15 cellular contexts compared by ENCODE assay signal in the genomic region with DNA sequence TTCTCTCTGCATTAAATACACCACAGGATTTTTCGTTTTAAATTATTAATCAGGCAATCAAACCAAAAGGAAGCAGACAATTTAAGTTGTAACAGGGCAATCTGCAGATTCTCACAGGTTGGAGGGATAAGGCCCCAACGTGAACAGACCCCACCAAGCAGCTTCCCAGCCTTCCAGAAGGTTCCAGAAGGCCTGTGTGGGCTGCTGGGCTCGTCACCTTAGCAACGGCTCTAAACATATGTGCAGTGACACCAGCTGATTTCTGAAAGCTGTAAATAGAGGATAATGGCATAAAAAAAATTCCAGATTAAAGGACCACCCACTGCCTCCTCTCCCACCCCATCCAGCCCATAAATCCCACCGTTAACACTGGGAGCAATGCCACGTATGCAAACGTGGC.
DNase-seq lines count a peak whose midpoint lies in the region; ATAC-seq, FAIRE-seq and TF ChIP-seq lines count a peak whose summit lies in the region.
"Had no signal": no experiment of that assay in that cellular context is flagged by ENCODE, and none has a peak within 500 bp of the region (broad histone marks: within the 10 kb centered on the region; RNA-seq: fewer than 3 reads in every experiment).

No MANE protein-coding gene starts in this region.

- ATAC-seq in CD4-positive, alpha-beta T cell (ENCODE audit: poor library complexity), result no peak
- ATAC-seq in K562, result no peak
- no peak for ATAC-seq in natural killer cell
- ATAC-seq: mucosa of descending colon had no signal

- no peak overlapping the region for H3K9ac ChIP-seq in K562 (ENCODE audit: insufficient read depth in 1 of 2, low read depth in 2 of 2, low read length in 2 of 2)

- POLR2A ChIA-PET in CD4-positive, alpha-beta T cell (lab: Charles Lee), result interaction anchor here (1.2 kb wide), 1 partner anchor 143 kb away, joined by 3 read pairs; no protein-coding TSS in a partner anchor
- POLR2A ChIA-PET in K562 (lab: Yijun Ruan, JAX), result interaction anchor here (0.6 kb wide), 1 partner anchor 33 kb away, joined by 3 read pairs; no protein-coding TSS in a partner anchor

- no peak for TF ChIP-seq RAD21 in K562 (CRISPR knock-in tag; conservative IDR thresholded peaks at IDR 0.05 in 1 of 2, IDR thresholded peaks at IDR 0.05 in 1 of 2)

- H3K79me2 ChIP-seq in K562 (ENCODE audit: control insufficient read depth, insufficient read depth, low read length), result peaks cover 95% of the 10 kb centered on the region

- no peak for DNase-seq in CD4-positive, alpha-beta T cell
- DNase-seq in HAP-1 (ENCODE audit: low spot score in 2 of 2), result peak; percentile 22 to 35
- DNase-seq in K562 (ENCODE audit: extremely low read depth in 1 of 4, low spot score in 3 of 4), result no peak
- no peak for DNase-seq in natural killer cell
- DNase-seq in NCI-H748 treated with DMSO at 0.1 percent for 48 hours (lab: John Stamatoyannopoulos, UW), result no peak
- no peak for DNase-seq in NCI-H2171 treated with DMSO at 0.1 percent for 48 hours (lab: John Stamatoyannopoulos, UW)
- DNase-seq in globus pallidus (ENCODE audit: low spot score), result no peak
- DNase-seq: activated CD4-positive, alpha-beta memory T cell treated with anti-CD3 and anti-CD28 coated beads for 36 hours; MM.1S; mucosa of descending colon; NCI-H187; NCI-H510A treated with DMSO at 0.1 percent for 48 hours; thyroid gland had no signal

- no peak overlapping the region for H3K27ac ChIP-seq in CD4-positive, alpha-beta T cell (ENCODE audit: low read depth, low read length)
- H3K27ac ChIP-seq in K562 (ENCODE audit: extremely low read depth, low read depth, low read length), result no peak overlapping the region
- H3K27ac ChIP-seq: C4-2B, thyroid gland had no signal

- intact Hi-C loops in CD4-positive, alpha-beta T cell (cut with DNase I, micrococcal nuclease), result no loop called here
- intact Hi-C loops in K562 (cut with micrococcal nuclease) (no loop called here), natural killer cell (cut with micrococcal nuclease) (no loop called here)

- H3K4me3 Mint-ChIP-seq in CD4-positive, alpha-beta T cell, result no peak overlapping the region
- no peak overlapping the region for H3K4me3 Mint-ChIP-seq in natural killer cell
- H3K4me3 Mint-ChIP-seq: activated CD4-positive, alpha-beta memory T cell treated with anti-CD3 and anti-CD28 coated beads for 36 hours had no signal

- H3K36me3 ChIP-seq in HAP-1 (replicated peaks), result peaks cover 4% of the 10 kb centered on the region
- peaks cover 18% of the 10 kb centered on the region; the same call in 2 of the 3 replicates for H3K36me3 ChIP-seq in K562 (ENCODE audit: control insufficient read depth, insufficient read depth, low read length)
- H3K36me3 ChIP-seq: thyroid gland had no signal

- no peak for TF ChIP-seq EP300 in K562 (IDR thresholded peaks at IDR 0.05; ENCODE audit: low read length)

- H3K9me3 Mint-ChIP-seq in CD4-positive, alpha-beta T cell, result no peaks in the 10 kb centered on the region
- no peaks in the 10 kb centered on the region for H3K9me3 Mint-ChIP-seq in natural killer cell
- H3K9me3 Mint-ChIP-seq: activated CD4-positive, alpha-beta memory T cell treated with anti-CD3 and anti-CD28 coated beads for 36 hours had no signal

- H3K36me3 Mint-ChIP-seq in CD4-positive, alpha-beta T cell (ENCODE audit: low read depth), result peaks cover 23% of the 10 kb centered on the region
- H3K36me3 Mint-ChIP-seq in natural killer cell, result no peaks in the 10 kb centered on the region

- no peak overlapping the region for H2AFZ ChIP-seq in K562 (ENCODE audit: low read depth, low read length)

- H3K9me3 ChIP-seq in CD4-positive, alpha-beta T cell (ENCODE audit: control insufficient read depth, low read length), result no peaks in the 10 kb centered on the region
- H3K9me3 ChIP-seq in HAP-1, result no peaks in the 10 kb centered on the region
- no peaks in the 10 kb centered on the region for H3K9me3 ChIP-seq in K562 (replicated peaks; ENCODE audit: control insufficient read depth, insufficient read depth, low read depth, low read length)
- H3K9me3 ChIP-seq: mucosa of descending colon, thyroid gland had no signal

- TF ChIP-seq CTCF in CD4-positive, alpha-beta T cell (IDR thresholded peaks at IDR 0.05), result no peak
- TF ChIP-seq CTCF in K562 (IDR thresholded peaks at IDR 0.05 in 2 of 3, conservative IDR thresholded peaks at IDR 0.05 in 1 of 3; ENCODE audit: insufficient read depth in 2 of 3, low read depth in 1 of 3, low read length in 3 of 3) (no peak), natural killer cell (IDR thresholded peaks at IDR 0.05) (no peak)

- H3K4me2 ChIP-seq in K562 (ENCODE audit: insufficient read depth, low read length), result no peak overlapping the region

- H3K27me3 ChIP-seq in CD4-positive, alpha-beta T cell (ENCODE audit: control insufficient read depth, insufficient read depth, low read length), result no peaks in the 10 kb centered on the region
- H3K27me3 ChIP-seq in HAP-1 (ENCODE audit: low read depth), result no peaks in the 10 kb centered on the region
- no peaks in the 10 kb centered on the region for H3K27me3 ChIP-seq in K562 (ENCODE audit: control insufficient read depth in 2 of 2, insufficient read depth in 2 of 2, low read length in 2 of 2)
- H3K27me3 ChIP-seq: thyroid gland had no signal

- H3K4me1 Mint-ChIP-seq in CD4-positive, alpha-beta T cell (ENCODE audit: low read depth), result peaks cover 70% of the 10 kb centered on the region
- peaks cover 52 to 65% of the 10 kb centered on the region in 2 donors for H3K4me1 Mint-ChIP-seq in natural killer cell

- peak overlapping the region; percentile 41 for H3K27ac Mint-ChIP-seq in CD4-positive, alpha-beta T cell
- H3K27ac Mint-ChIP-seq in natural killer cell, result peak overlapping the region; percentile 32 to 62

- no peak for TF ChIP-seq POLR2A in K562 (conservative IDR thresholded peaks at IDR 0.05)

- BruUV-seq in K562 (replicated peaks; lab: Mats Ljungman, UMichigan), result no TSS peak

- peaks cover 7% of the 10 kb centered on the region for H3K9me1 ChIP-seq in K562 (ENCODE audit: control insufficient read depth, insufficient read depth, low read length)

- H4K20me1 ChIP-seq in K562 (replicated peaks; ENCODE audit: control insufficient read depth, insufficient read depth, low read length), result peaks cover 54% of the 10 kb centered on the region

- H3K4me3 ChIP-seq in HAP-1 (no peak overlapping the region), K562 (no peak overlapping the region)
- H3K4me3 ChIP-seq: mucosa of descending colon, skin epidermis, thyroid gland had no signal

- no peak for FAIRE-seq in K562 (lab: Jason Lieb, UNC)

- in situ Hi-C loops in HAP-1 (cut with MboI; ENCODE audit: low sequenced_read_pairs), result no loop called here
- in situ Hi-C loops in K562 (cut with MboI), result no loop called here

- H3K4me1 ChIP-seq in HAP-1, result peaks cover 3% of the 10 kb centered on the region
- peaks cover 0 to 27% of the 10 kb centered on the region in 2 experiments; a peak in 3 of 5 replicates for H3K4me1 ChIP-seq in K562 (replicated peaks in 1 of 2; ENCODE audit: control insufficient read depth in 2 of 2, insufficient read depth in 2 of 2, low read length in 2 of 2)

- 71% methylated on average over 7 of the region's 7 CpGs for WGBS in K562 (ENCODE audit: insufficient coverage, low coverage, missing lambda C conversion rate)

- no peaks in the 10 kb centered on the region for H3K27me3 Mint-ChIP-seq in CD4-positive, alpha-beta T cell
- H3K27me3 Mint-ChIP-seq in natural killer cell (ENCODE audit: low read depth in 2 of 2), result no peaks in the 10 kb centered on the region
- H3K27me3 Mint-ChIP-seq: activated CD4-positive, alpha-beta memory T cell treated with anti-CD3 and anti-CD28 coated beads for 36 hours had no signal

- CTCF ChIA-PET in CD4-positive, alpha-beta T cell (lab: Charles Lee), result interaction anchor here (1.7 kb wide), 1 partner anchor 168 kb away, joined by 5 read pairs; no protein-coding TSS in a partner anchor
- CTCF ChIA-PET in K562 (lab: Yijun Ruan, JAX; ENCODE audit: low intra/inter-chr PET ratio), result interaction anchor here (0.8 kb wide), 1 partner anchor 167 kb away, joined by 3 read pairs; no protein-coding TSS in a partner anchor

TF ChIP-seq in K562, 482 proteins besides CTCF, POLR2A, EP300 and RAD21:
- TF ChIP-seq RFX1 (IDR thresholded peaks at IDR 0.05), result peak; percentile 62; the same call in 1 of the 2 replicates
- no peak for TF ChIP-seq KDM1A (IDR thresholded peaks at IDR 0.05)
- TF ChIP-seq, protein P1, sequence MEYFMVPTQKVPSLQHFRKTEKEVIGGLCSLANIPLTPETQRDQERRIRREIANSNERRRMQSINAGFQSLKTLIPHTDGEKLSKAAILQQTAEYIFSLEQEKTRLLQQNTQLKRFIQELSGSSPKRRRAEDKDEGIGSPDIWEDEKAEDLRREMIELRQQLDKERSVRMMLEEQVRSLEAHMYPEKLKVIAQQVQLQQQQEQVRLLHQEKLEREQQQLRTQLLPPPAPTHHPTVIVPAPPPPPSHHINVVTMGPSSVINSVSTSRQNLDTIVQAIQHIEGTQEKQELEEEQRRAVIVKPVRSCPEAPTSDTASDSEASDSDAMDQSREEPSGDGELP (CRISPR knock-in tag; IDR thresholded peaks at IDR 0.05; ENCODE audit: borderline replicate concordance), result peak; percentile 44; the same call in 1 of the 2 replicates

Comparison
In these comparisons a context has a peak if more than half of its experiments do, and no peak if none do; other contexts are left out.
1. DNase-seq: peak in HAP-1 (2 of 2); none in CD4-positive, alpha-beta T cell (0 of 10), K562 (0 of 4), natural killer cell (single experiment), NCI-H748 treated with DMSO at 0.1 percent for 48 hours (single experiment), NCI-H2171 treated with DMSO at 0.1 percent for 48 hours (single experiment) and globus pallidus (single experiment).